ENCODE assay signal across 8 cellular contexts in the genomic region with DNA sequence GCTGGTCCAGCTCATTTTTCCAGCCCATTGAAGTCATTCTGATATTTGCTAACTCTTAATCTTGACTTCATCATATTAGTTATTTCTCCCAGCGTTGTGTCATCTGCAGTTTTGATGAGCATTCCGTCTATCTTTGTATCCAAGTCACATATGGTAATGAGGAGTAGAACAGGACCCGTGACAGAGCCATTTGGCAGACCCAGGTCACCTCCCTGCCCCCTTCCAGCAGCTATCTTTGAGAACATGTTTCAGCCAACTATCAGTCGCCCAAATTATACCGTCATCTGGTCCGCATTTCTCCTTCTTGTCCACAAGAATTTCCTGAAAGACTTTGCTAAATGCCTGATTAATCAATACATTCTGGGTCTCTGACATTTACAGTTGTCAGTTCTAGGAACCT.
"Had no signal": no experiment of that assay in that cellular context is flagged by ENCODE, and none has a peak within 500 bp of the region (broad histone marks: within the 10 kb centered on the region; RNA-seq: fewer than 3 reads in every experiment).

No MANE protein-coding gene starts in this region.

- DNase-seq: GM23248, GOT3, H7, HFFc6 had no signal

- ATAC-seq: HCT116, HepG2 had no signal

- H2AFZ ChIP-seq: GM23248 had no signal

- H3K4me3 ChIP-seq: GM23248, HAP-1 had no signal

- H3K4me1 ChIP-seq: HAP-1 had no signal

- H3K36me3 ChIP-seq: HAP-1 had no signal

- H3K9ac ChIP-seq: GM23248 had no signal

- H3K27ac ChIP-seq: GM23248, HL-60 had no signal

- H3K9me3 ChIP-seq: HAP-1 had no signal
